Comparison of ENCODE assay signal across 8 cellular contexts in genomic region chr1:154344977-154345837, GRCh38. TPM values are rescaled to one million over a fixed set of nuclear protein-coding genes. Genes with fewer than 3 reads are reported as not detected.
DNase-seq lines count a peak whose midpoint lies in the region; ATAC-seq, FAIRE-seq and TF ChIP-seq lines count a peak whose summit lies in the region.

No MANE protein-coding gene starts in this region.

- no peak overlapping the region for H3K27ac Mint-ChIP-seq in activated CD8-positive, alpha-beta T cell treated with anti-CD3 and anti-CD28 coated beads, Interleukin-2, amount 10 ng/mL, durations not matched to agents 7 days and 5 days

- CTCF ChIA-PET in activated CD8-positive, alpha-beta T cell treated with anti-CD3 and anti-CD28 coated beads, Interleukin-2, amount 10 ng/mL, durations not matched to agents 7 days and 5 days (lab: Charles Lee) = interaction anchor here (0.7 to 13.1 kb wide), 17 partner anchors 7 to 202 kb away, joined by 3 to 158 read pairs (median 3); partner anchors contain the start of genes AQP10, ATP8B2 and UBAP2L

- no peak overlapping the region for H3K4me2 ChIP-seq in MM.1S (ENCODE audit: low read depth, low read length)

- TF ChIP-seq CTCF in D721Med (IDR thresholded peaks at IDR 0.05; ENCODE audit: insufficient read depth, missing control alignments) (peak; percentile 48), MM.1S (IDR thresholded peaks at IDR 0.05; ENCODE audit: low read length) (peak; percentile 96), esophagus muscularis mucosa (IDR thresholded peaks at IDR 0.05) (peak; percentile 50 to 69 (median 50)), retinal pigment epithelial cell (conservative IDR thresholded peaks at IDR 0.05; ENCODE audit: low read depth, low read length) (peak; percentile 76)

- WGBS in esophagus muscularis mucosa = 72% methylated on average over 12 of the region's 12 CpGs

- H3K36me3 ChIP-seq in MM.1S (replicated peaks; ENCODE audit: insufficient read depth, low read length) (peaks cover 56% of the 10 kb centered on the region), esophagus muscularis mucosa (peaks cover 93 to 100% (median 95%) of the 10 kb centered on the region in 4 donors)

- no peaks in the 10 kb centered on the region for H3K9me3 ChIP-seq in MM.1S (replicated peaks; ENCODE audit: insufficient read depth, low read length)
- no peaks in the 10 kb centered on the region for H3K9me3 ChIP-seq in esophagus muscularis mucosa

- H3K27me3 Mint-ChIP-seq in activated CD8-positive, alpha-beta T cell treated with anti-CD3 and anti-CD28 coated beads, Interleukin-2, amount 10 ng/mL, durations not matched to agents 7 days and 5 days (ENCODE audit: low read depth) = no peaks in the 10 kb centered on the region

- DNase-seq in D721Med (ENCODE audit: insufficient read length, low spot score) (no peak), MM.1S (peak; percentile 71), esophagus muscularis mucosa (ENCODE audit: extremely low spot score) (no peak), retinal pigment epithelial cell (ENCODE audit: low read depth) (no peak), H4 (ENCODE audit: low spot score) (no peak), NCI-H1048 (lab: John Stamatoyannopoulos, UW) (no peak), GF-D8 (lab: John Stamatoyannopoulos, UW) (no peak)
- peak; percentile 77 for DNase-seq in activated CD8-positive, alpha-beta T cell treated with anti-CD3 and anti-CD28 coated beads, Interleukin-2, amount 10 ng/mL, durations not matched to agents 7 days and 5 days

- H3K9ac ChIP-seq in MM.1S (ENCODE audit: low read length) = no peak overlapping the region

- intact Hi-C loops in esophagus muscularis mucosa (cut with DNase I) = no loop called here

- peaks cover 85% of the 10 kb centered on the region for H3K36me3 Mint-ChIP-seq in activated CD8-positive, alpha-beta T cell treated with anti-CD3 and anti-CD28 coated beads, Interleukin-2, amount 10 ng/mL, durations not matched to agents 7 days and 5 days (ENCODE audit: low read depth)

- H3K4me3 ChIP-seq in MM.1S (ENCODE audit: low read length) (no peak overlapping the region), esophagus muscularis mucosa (no peak overlapping the region), retinal pigment epithelial cell (ENCODE audit: low read length) (no peak overlapping the region)

- peaks cover 35% of the 10 kb centered on the region for H3K79me2 ChIP-seq in MM.1S (ENCODE audit: low read length)

- H3K4me1 ChIP-seq in MM.1S (ENCODE audit: low read length) (no peaks in the 10 kb centered on the region), esophagus muscularis mucosa (peaks cover 0 to 2% (median under 1%) of the 10 kb centered on the region in 4 donors)

- no peak for TF ChIP-seq EP300 in esophagus muscularis mucosa (IDR thresholded peaks at IDR 0.05)

- no peak overlapping the region for H2AFZ ChIP-seq in MM.1S (ENCODE audit: low read length)

- no peak for ATAC-seq in activated CD8-positive, alpha-beta T cell treated with anti-CD3 and anti-CD28 coated beads, Interleukin-2, amount 10 ng/mL, durations not matched to agents 7 days and 5 days

- H3K9me3 Mint-ChIP-seq in activated CD8-positive, alpha-beta T cell treated with anti-CD3 and anti-CD28 coated beads, Interleukin-2, amount 10 ng/mL, durations not matched to agents 7 days and 5 days (ENCODE audit: insufficient read depth) = no peaks in the 10 kb centered on the region

- no peak for TF ChIP-seq POLR2A in esophagus muscularis mucosa (IDR thresholded peaks at IDR 0.05; ENCODE audit: low read depth)

- FAIRE-seq in D721Med (lab: Jason Lieb, UNC) = no peak

- H3K4me1 Mint-ChIP-seq in activated CD8-positive, alpha-beta T cell treated with anti-CD3 and anti-CD28 coated beads, Interleukin-2, amount 10 ng/mL, durations not matched to agents 7 days and 5 days (ENCODE audit: low read depth) = peaks cover 60% of the 10 kb centered on the region

- H3K4me3 Mint-ChIP-seq in activated CD8-positive, alpha-beta T cell treated with anti-CD3 and anti-CD28 coated beads, Interleukin-2, amount 10 ng/mL, durations not matched to agents 7 days and 5 days = no peak overlapping the region

- H3K27ac ChIP-seq in MM.1S (ENCODE audit: low read length) = no peak overlapping the region
- H3K27ac ChIP-seq in esophagus muscularis mucosa (replicated peaks in 1 of 4) = no peak overlapping the region

- POLR2A ChIA-PET in activated CD8-positive, alpha-beta T cell treated with anti-CD3 and anti-CD28 coated beads, Interleukin-2, amount 10 ng/mL, durations not matched to agents 7 days and 5 days (lab: Charles Lee) = no interaction called here

- peaks cover 7% of the 10 kb centered on the region; the same call in 1 of the 2 replicates for H3F3A ChIP-seq in MM.1S (ENCODE audit: insufficient read depth, low read length)

- no peaks in the 10 kb centered on the region for H3K9me2 ChIP-seq in MM.1S (replicated peaks; ENCODE audit: insufficient read depth, low read length)

- no peaks in the 10 kb centered on the region for H4K20me1 ChIP-seq in MM.1S (ENCODE audit: insufficient read depth, low read length)

- H3K27me3 ChIP-seq in MM.1S (replicated peaks; ENCODE audit: insufficient read depth, low read length) = no peaks in the 10 kb centered on the region
- no peaks in the 10 kb centered on the region for H3K27me3 ChIP-seq in esophagus muscularis mucosa

RNA-seq across cellular contexts. Expression of gene ATP8B2, which starts 19.9 kb away (rescaled TPM):
- 10 to 100 TPM; 65.3 to 71.6 TPM for total RNA-seq in activated CD8-positive, alpha-beta T cell treated with anti-CD3 and anti-CD28 coated beads, Interleukin-2, amount 10 ng/mL, durations not matched to agents 7 days and 5 days
- 100 to 1,000 TPM; 108 to 178 (median 128) TPM for total RNA-seq in esophagus muscularis mucosa
- 51.1 and 61.9 TPM in 2 replicates for total RNA-seq in H4 (2014; rRNA removed; shearing (Covaris generic))

RNA-seq across cellular contexts. Expression of gene AQP10, which starts 24.3 kb away (rescaled TPM):
- total RNA-seq in activated CD8-positive, alpha-beta T cell treated with anti-CD3 and anti-CD28 coated beads, Interleukin-2, amount 10 ng/mL, durations not matched to agents 7 days and 5 days = not detected
- total RNA-seq in esophagus muscularis mucosa = not detected
- total RNA-seq in H4 (2014; rRNA removed; shearing (Covaris generic)) = not detected in 2 replicates

RNA-seq across cellular contexts. Expression of gene IL6R, which starts 59.9 kb away (rescaled TPM):
- under 1 TPM; 0.16 to 0.53 TPM for total RNA-seq in activated CD8-positive, alpha-beta T cell treated with anti-CD3 and anti-CD28 coated beads, Interleukin-2, amount 10 ng/mL, durations not matched to agents 7 days and 5 days
- total RNA-seq in esophagus muscularis mucosa = 10 to 100 TPM; 44.4 to 61.1 (median 54.9) TPM
- 6.6 and 7.3 TPM in 2 replicates for total RNA-seq in H4 (2014; rRNA removed; shearing (Covaris generic))

Comparison
In these comparisons a context has a peak if more than half of its experiments do, and no peak if none do; other contexts are left out.
1. DNase-seq: peak in MM.1S (single experiment) and activated CD8-positive, alpha-beta T cell treated with anti-CD3 and anti-CD28 coated beads, Interleukin-2, amount 10 ng/mL, durations not matched to agents 7 days and 5 days (single experiment); none in D721Med (single experiment), esophagus muscularis mucosa (single experiment), retinal pigment epithelial cell (single experiment), H4 (single experiment), NCI-H1048 (single experiment) and GF-D8 (single experiment).
2. Peak in every context shown above with its lines, with median percentiles within 50 percentile points of each other: CTCF ChIP-seq.